ENCODE assay signal across 34 cellular contexts in the genomic region with DNA sequence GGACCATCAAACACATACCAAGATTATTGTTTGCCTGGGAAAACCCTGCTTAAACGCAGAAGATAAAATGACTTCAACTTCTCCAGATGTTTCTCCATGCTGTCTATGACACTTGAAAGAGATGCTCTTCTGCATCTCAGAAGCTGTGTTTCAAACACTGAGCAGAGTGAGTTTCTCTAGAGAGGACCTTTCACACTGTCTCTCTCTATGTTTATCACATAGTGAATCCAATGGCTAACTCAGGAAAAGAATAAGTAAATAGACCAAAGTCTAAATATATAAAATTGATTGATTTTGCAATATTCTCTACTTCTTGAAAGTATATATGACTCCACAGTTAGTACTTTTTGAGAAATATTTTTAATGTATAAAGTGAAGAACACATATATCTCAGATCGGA.
"Had no signal": no experiment of that assay in that cellular context is flagged by ENCODE, and none has a peak within 500 bp of the region (broad histone marks: within the 10 kb centered on the region; RNA-seq: fewer than 3 reads in every experiment).

No MANE protein-coding gene starts in this region.

- H3K27me3 ChIP-seq: adrenal gland, ascending aorta, body of pancreas, brain microvascular endothelial cell, breast epithelium, cardiac muscle cell had no signal

- DNase-seq: activated effector memory CD4-positive, alpha-beta T cell treated with anti-CD3 and anti-CD28 coated beads, Interleukin-2, amount 50 U/mL, for 16 hours; activated effector memory CD4-positive, alpha-beta T cell treated with Interleukin-2 at 50 U/mL for 16 hours; activated gamma-delta T cell; activated gamma-delta T cell treated with Interleukin-2 at 50 U/mL for 16 hours; activated naive CD4-positive, alpha-beta T cell; activated naive CD4-positive, alpha-beta T cell treated with anti-CD3 and anti-CD28 coated beads for 36 hours; activated naive CD4-positive, alpha-beta T cell treated with anti-CD3 and anti-CD28 coated beads, Interleukin-2, amount 10 ng/mL, durations not matched to agents 7 days and 5 days; activated naive CD4-positive, alpha-beta T cell treated with anti-CD3 and anti-CD28 coated beads, Interleukin-2, amount 50 U/mL, for 16 hours; activated naive CD4-positive, alpha-beta T cell treated with Interleukin-2 at 50 U/mL for 16 hours; activated naive CD8-positive, alpha-beta T cell treated with anti-CD3 and anti-CD28 coated beads for 36 hours; activated naive CD8-positive, alpha-beta T cell treated with anti-CD3 and anti-CD28 coated beads, Interleukin-2, amount 10 ng/mL, durations not matched to agents 7 days and 5 days; activated naive CD8-positive, alpha-beta T cell treated with anti-CD3 and anti-CD28 coated beads, Interleukin-2, amount 50 U/mL, for 24 hours; activated T-cell treated with anti-CD3 and anti-CD28 coated beads, Interleukin-2, amount 50 U/mL, for 1 hour; activated T-cell treated with anti-CD3 and anti-CD28 coated beads, Interleukin-2, amount 50 U/mL, for 24 hours; activated T-cell treated with anti-CD3 and anti-CD28 coated beads, Interleukin-2, amount 50 U/mL, for 4 hours; activated T-cell treated with anti-CD3 and anti-CD28 coated beads, Interleukin-2, amount 50 U/mL, for 48 hours; activated T-cell treated with anti-CD3 and anti-CD28 coated beads, Interleukin-2, amount 50 U/mL, for 72 hours; adrenal gland; amniotic stem cell; amygdala; anterior cingulate cortex; aorta; body of pancreas; brain microvascular endothelial cell; caudate nucleus; central memory CD4-positive, alpha-beta T cell; cerebellar nuclear complex had no signal

- H3K27ac ChIP-seq: adrenal gland, ascending aorta, body of pancreas, brain microvascular endothelial cell, breast epithelium, cardiac muscle cell had no signal

- H3K4me3 ChIP-seq: adrenal gland, ascending aorta, body of pancreas, breast epithelium, cardiac muscle cell had no signal

- H3K4me1 ChIP-seq: adrenal gland, ascending aorta, body of pancreas, breast epithelium had no signal

- H3K36me3 ChIP-seq: adrenal gland, ascending aorta, brain microvascular endothelial cell, breast epithelium, cardiac muscle cell had no signal

- ATAC-seq: activated naive CD4-positive, alpha-beta T cell treated with anti-CD3 and anti-CD28 coated beads, Interleukin-2, amount 50 U/mL, for 72 hours; activated naive CD8-positive, alpha-beta T cell treated with anti-CD3 and anti-CD28 coated beads, Interleukin-2, amount 50 U/mL, for 24 hours; activated T-cell treated with anti-CD3 and anti-CD28 coated beads, Interleukin-2, amount 50 U/mL, for 4 hours; activated T-cell treated with anti-CD3 and anti-CD28 coated beads, Interleukin-2, amount 50 U/mL, for 72 hours; activated T-helper 17 cell treated with anti-CD3 and anti-CD28 coated beads, Interleukin-2, amount 50 U/mL, for 72 hours; body of pancreas had no signal

- H3K9me3 ChIP-seq: adrenal gland, body of pancreas, breast epithelium had no signal

- FAIRE-seq: astrocyte, bronchial epithelial cell had no signal
